22 cellular contexts compared by ENCODE assay signal in the genomic region with DNA sequence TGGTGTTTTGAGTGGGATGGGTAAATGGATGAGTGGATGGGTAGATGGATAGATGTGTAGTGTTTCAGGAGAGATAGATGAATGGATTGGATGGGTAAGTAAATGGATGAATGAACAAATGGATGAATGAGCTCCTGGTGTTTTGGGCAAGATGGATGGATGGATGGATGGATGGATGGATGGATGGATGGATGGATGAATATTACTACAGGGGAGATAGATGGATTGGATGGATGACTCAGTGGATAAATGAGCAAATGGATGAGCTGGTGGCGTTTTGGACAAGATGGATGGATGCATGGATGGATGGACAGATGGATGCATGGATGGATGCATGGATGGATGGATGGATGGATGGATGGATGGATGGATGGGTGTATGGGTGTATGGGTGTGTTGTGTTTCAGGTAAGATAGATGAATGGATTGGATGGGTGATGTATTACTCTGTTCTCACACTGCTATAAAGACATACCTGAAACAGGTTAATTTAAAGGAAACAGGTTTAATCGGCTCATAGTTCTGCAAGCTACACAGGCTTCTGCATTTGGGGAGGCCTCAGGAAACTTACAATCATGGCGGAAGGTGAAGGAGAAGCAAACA. TPM values are rescaled to one million over a fixed set of nuclear protein-coding genes. Genes with fewer than 3 reads are reported as not detected.
DNase-seq lines count a peak whose midpoint lies in the region; ATAC-seq, FAIRE-seq and TF ChIP-seq lines count a peak whose summit lies in the region.
"Had no signal": no experiment of that assay in that cellular context is flagged by ENCODE, and none has a peak within 500 bp of the region (broad histone marks: within the 10 kb centered on the region; RNA-seq: fewer than 3 reads in every experiment).

No MANE protein-coding gene starts in this region.

- H3K9me1 ChIP-seq in K562 (ENCODE audit: control insufficient read depth, insufficient read depth, low read length) = no peaks in the 10 kb centered on the region

- H2AK5ac ChIP-seq in H1 (ENCODE audit: low read depth, low read length) = no peak overlapping the region

- H3K23ac ChIP-seq in H1 (ENCODE audit: insufficient read length) = no peak overlapping the region

- BruUV-seq in K562 (replicated peaks; lab: Mats Ljungman, UMichigan) = no TSS peak

- POLR2A ChIA-PET in K562 (lab: Yijun Ruan, JAX) (no interaction called here), H1 (lab: Charles Lee; ENCODE audit: partially characterized antibody) (interaction anchor here (0.6 to 2.4 kb wide), 6 partner anchors 9 to 55 kb away, joined by 3 to 10 read pairs (median 4); no protein-coding TSS in a partner anchor)

- DNase-seq in GM12891 (ENCODE audit: insufficient read length, low spot score) = no peak
- no peak for DNase-seq in HTR-8/SVneo (ENCODE audit: insufficient read length, low spot score)
- DNase-seq in K562 (ENCODE audit: extremely low read depth in 1 of 4, low spot score in 3 of 4) = no peak
- DNase-seq in H1 (ENCODE audit: low read depth in 1 of 2, low spot score in 2 of 2) = no peak
- no peak for DNase-seq in NCI-H82 treated with DMSO at 0.1 percent for 48 hours (lab: John Stamatoyannopoulos, UW; ENCODE audit: unreplicated experiment)
- no peak for DNase-seq in G401 (ENCODE audit: low spot score)
- no peak for DNase-seq in stimulated activated CD4-positive, alpha-beta T cell treated with anti-CD3 and anti-CD28 coated beads, Interleukin-15, amount 100 ng/mL, for 24 hours
- DNase-seq: AML-193; Caco-2; Calu3; CD4-positive, alpha-beta T cell; CD8-positive, alpha-beta T cell; DMS79 treated with DMSO at 0.1 percent for 48 hours; GDM1 had no signal

- in situ Hi-C loops in K562 (cut with MboI) (no loop called here), G401 (cut with HindIII; ENCODE audit: low sequenced_read_pairs) (no loop called here)

- no peaks in the 10 kb centered on the region for H3K79me1 ChIP-seq in H1 (ENCODE audit: low read depth, low read length)

- peaks cover 6 to 23% of the 10 kb centered on the region in 2 experiments; a peak in 4 of 5 replicates for H3K4me1 ChIP-seq in K562 (replicated peaks in 1 of 2; ENCODE audit: control insufficient read depth in 2 of 2, insufficient read depth in 2 of 2, low read length in 2 of 2)
- H3K4me1 ChIP-seq in H1 (replicated peaks in 1 of 4; ENCODE audit: control insufficient read depth in 3 of 4, insufficient read depth in 4 of 4, low read length in 3 of 4) = no peaks in the 10 kb centered on the region; a peak in 1 of 7 replicates
- H3K4me1 ChIP-seq: A549; BLaER1 treated with 17β-estradiol and CSF1 and Interleukin-3, amounts not matched to agents 10 nM and 100 nM had no signal

- H2AFZ ChIP-seq in K562 (ENCODE audit: low read depth, low read length) (no peak overlapping the region), H1 (ENCODE audit: low read length) (no peak overlapping the region)

- H3K79me2 ChIP-seq in K562 (ENCODE audit: control insufficient read depth, insufficient read depth, low read length) = no peaks in the 10 kb centered on the region
- no peaks in the 10 kb centered on the region for H3K79me2 ChIP-seq in H1 (ENCODE audit: control insufficient read depth in 1 of 2, insufficient read depth in 2 of 2, low read length in 2 of 2)

- H3K56ac ChIP-seq in H1 (replicated peaks; ENCODE audit: insufficient read length, low read depth, low read length) = peak overlapping the region; percentile 90

- no peak overlapping the region for H4K5ac ChIP-seq in H1 (ENCODE audit: insufficient read length, low read depth, low read length)

- WGBS in K562 (ENCODE audit: insufficient coverage, low coverage, missing lambda C conversion rate) = 41% methylated on average over 3 of the region's 3 CpGs
- 92% methylated on average over 3 of the region's 3 CpGs; no CpG with 5 or more reads in 1 of the 2 experiments for WGBS in H1 (ENCODE audit: extremely low coverage in 1 of 2, insufficient coverage in 1 of 2, insufficient read length in 1 of 2, insufficient replicate concordance in 2 of 2, low coverage in 1 of 2, low lambda C conversion rate in 2 of 2, missing lambda C conversion rate in 1 of 2), 2 experiments

- H3K9me3 ChIP-seq in K562 (replicated peaks; ENCODE audit: control insufficient read depth, insufficient read depth, low read depth, low read length) = no peaks in the 10 kb centered on the region
- no peaks in the 10 kb centered on the region for H3K9me3 ChIP-seq in H1 (ENCODE audit: insufficient read depth in 2 of 2, low read depth in 1 of 2, low read length in 1 of 2)
- H3K9me3 ChIP-seq: A549; BLaER1 treated with 17β-estradiol and CSF1 and Interleukin-3, amounts not matched to agents 10 nM and 100 nM; Caco-2 had no signal

- no peak overlapping the region for H3K18ac ChIP-seq in H1 (ENCODE audit: extremely low read depth, low read length)

- no peaks in the 10 kb centered on the region for H4K20me1 ChIP-seq in K562 (replicated peaks; ENCODE audit: control insufficient read depth, insufficient read depth, low read length)
- peaks cover 2 to 16% of the 10 kb centered on the region in 2 experiments for H4K20me1 ChIP-seq in H1 (replicated peaks in 1 of 2; ENCODE audit: control insufficient read depth in 1 of 2, insufficient read depth in 2 of 2, low read length in 2 of 2)

- H3K14ac ChIP-seq in H1 (ENCODE audit: insufficient read length) = no peak overlapping the region

- H3K36me3 ChIP-seq in K562 (ENCODE audit: control insufficient read depth, insufficient read depth, low read length) = no peaks in the 10 kb centered on the region
- peaks cover 5 to 24% (median 14%) of the 10 kb centered on the region in 4 experiments; a peak in 5 of 8 replicates for H3K36me3 ChIP-seq in H1 (ENCODE audit: control insufficient read depth in 2 of 4, insufficient read depth in 4 of 4, low read length in 3 of 4)

- no peak overlapping the region for H2BK12ac ChIP-seq in H1 (ENCODE audit: low read depth, low read length)

- no peak for TF ChIP-seq CTCF in K562 (IDR thresholded peaks at IDR 0.05 in 2 of 3, conservative IDR thresholded peaks at IDR 0.05 in 1 of 3; ENCODE audit: insufficient read depth in 2 of 3, low read depth in 1 of 3, low read length in 3 of 3)
- TF ChIP-seq CTCF in H1 (IDR thresholded peaks at IDR 0.05; ENCODE audit: control extremely low read depth in 1 of 3, insufficient read depth in 1 of 3, low read depth in 1 of 3, low read length in 3 of 3) = no peak

- no peak overlapping the region for H3K9ac ChIP-seq in K562 (ENCODE audit: insufficient read depth in 1 of 2, low read depth in 2 of 2, low read length in 2 of 2)
- H3K9ac ChIP-seq in H1 (replicated peaks in 1 of 4; ENCODE audit: extremely low read depth in 1 of 4, low read depth in 3 of 4, low read length in 3 of 4) = no peak overlapping the region
- H3K9ac ChIP-seq: BLaER1 treated with 17β-estradiol and CSF1 and Interleukin-3, amounts not matched to agents 10 nM and 100 nM had no signal

- H3K27ac ChIP-seq in K562 (ENCODE audit: extremely low read depth, low read depth, low read length) = no peak overlapping the region
- H3K27ac ChIP-seq in H1 (ENCODE audit: low read depth, low read length) = no peak overlapping the region
- H3K27ac ChIP-seq: 22Rv1; A549; BLaER1 treated with 17β-estradiol and CSF1 and Interleukin-3, amounts not matched to agents 10 nM and 100 nM; C4-2B had no signal

- CTCF ChIA-PET in K562 (lab: Yijun Ruan, JAX; ENCODE audit: low intra/inter-chr PET ratio) = no interaction called here
- CTCF ChIA-PET in H1 (lab: Charles Lee; ENCODE audit: partially characterized antibody) = interaction anchor here (0.5 to 2.2 kb wide), 6 partner anchors 8 to 127 kb away, joined by 3 to 6 read pairs (median 4); no protein-coding TSS in a partner anchor

- no peak overlapping the region for H2BK20ac ChIP-seq in H1 (ENCODE audit: low read length)

- no peak for TF ChIP-seq EP300 in K562 (IDR thresholded peaks at IDR 0.05; ENCODE audit: low read length)
- TF ChIP-seq EP300 in H1 (IDR thresholded peaks at IDR 0.05; ENCODE audit: borderline replicate concordance in 1 of 2, low read depth in 2 of 2, low read length in 2 of 2) = no peak

- TF ChIP-seq POLR2A in GM12891 (IDR thresholded peaks at IDR 0.05; ENCODE audit: low read depth, low read length) (no peak), K562 (conservative IDR thresholded peaks at IDR 0.05) (no peak), H1 (IDR thresholded peaks at IDR 0.05; ENCODE audit: control extremely low read depth in 1 of 2, low read depth in 2 of 2, low read length in 2 of 2) (no peak)

- no peak for ATAC-seq in K562
- ATAC-seq in HG02840 (IDR thresholded peaks at IDR 0.05; ENCODE audit: low FRiP score, unreplicated experiment) = no peak
- ATAC-seq: A549; CD8-positive, alpha-beta T cell; GM12878 had no signal

- no peak overlapping the region for H4K91ac ChIP-seq in H1 (replicated peaks; ENCODE audit: insufficient read length, low read length)

- intact Hi-C loops in K562 (cut with micrococcal nuclease) = no loop called here

- peaks cover 4% of the 10 kb centered on the region; the same call in 1 of the 2 replicates for H3K23me2 ChIP-seq in H1 (ENCODE audit: low read depth, low read length)

- no peak overlapping the region for H2BK15ac ChIP-seq in H1 (ENCODE audit: low read length)

- no peak overlapping the region for H2BK120ac ChIP-seq in H1 (replicated peaks; ENCODE audit: low read depth, low read length)

- H3K4me2 ChIP-seq in K562 (ENCODE audit: insufficient read depth, low read length) = no peak overlapping the region
- H3K4me2 ChIP-seq in H1 (ENCODE audit: insufficient read depth in 1 of 2, low read depth in 2 of 2, low read length in 2 of 2) = no peak overlapping the region
- H3K4me2 ChIP-seq: A549; BLaER1 treated with 17β-estradiol and CSF1 and Interleukin-3, amounts not matched to agents 10 nM and 100 nM had no signal

- H4K8ac ChIP-seq in H1 (ENCODE audit: extremely low read depth, insufficient read depth, low read length) = no peak overlapping the region

- TF ChIP-seq RAD21 in K562 (CRISPR knock-in tag; conservative IDR thresholded peaks at IDR 0.05 in 1 of 2, IDR thresholded peaks at IDR 0.05 in 1 of 2) = no peak
- no peak for TF ChIP-seq RAD21 in H1 (IDR thresholded peaks at IDR 0.05 in 1 of 2, conservative IDR thresholded peaks at IDR 0.05 in 1 of 2; ENCODE audit: low read depth in 2 of 2, low read length in 2 of 2)

- no peak overlapping the region for H2BK5ac ChIP-seq in H1 (ENCODE audit: low read depth, low read length)

- H3K4ac ChIP-seq in H1 (replicated peaks; ENCODE audit: insufficient read length, low read depth, low read length) = no peak overlapping the region

- H3K4me3 ChIP-seq in K562 (no peak overlapping the region), H1 (ENCODE audit: extremely low read depth in 1 of 4, insufficient read depth in 2 of 4, low read depth in 3 of 4, low read length in 4 of 4) (no peak overlapping the region)
- H3K4me3 ChIP-seq: A549; BLaER1 treated with 17β-estradiol and CSF1 and Interleukin-3, amounts not matched to agents 10 nM and 100 nM; GM12878 had no signal

- peak; percentile 45 for FAIRE-seq in GM12891 (lab: Jason Lieb, UNC)
- peak; percentile 78 for FAIRE-seq in HTR-8/SVneo (lab: Jason Lieb, UNC)
- FAIRE-seq in K562 (lab: Jason Lieb, UNC) = no peak
- FAIRE-seq in H1 (lab: Jason Lieb, UNC) = no peak
- FAIRE-seq: A549, D721Med, GM12878, GM19239 had no signal

- H3K27me3 ChIP-seq in K562 (ENCODE audit: control insufficient read depth in 2 of 2, insufficient read depth in 2 of 2, low read length in 2 of 2) (no peaks in the 10 kb centered on the region), H1 (replicated peaks in 1 of 4; ENCODE audit: control insufficient read depth in 3 of 4, extremely low read depth in 1 of 4, insufficient read depth in 3 of 4, low read length in 3 of 4) (no peaks in the 10 kb centered on the region)
- H3K27me3 ChIP-seq: BLaER1 treated with 17β-estradiol and CSF1 and Interleukin-3, amounts not matched to agents 10 nM and 100 nM had no signal

RNA-seq across cellular contexts. Expression of gene ZSWIM4, which starts 12.3 kb away (rescaled TPM):
- 4.1 TPM for polyA plus RNA-seq in GM12891 (2012; ENCODE audit: low read depth, missing spikeins)
- total RNA-seq in K562 (2011; cell fraction: chromatin; rRNA removed; ENCODE audit: low replicate concordance) = 1.5 and 4.2 TPM in 2 replicates
- 3.5 and 3.7 TPM in 2 replicates for total RNA-seq in K562 (2011; cell fraction: nucleolus; rRNA removed)
- 1.9 and 2.8 TPM in 2 replicates for total RNA-seq in K562 (2011; cell fraction: nucleoplasm; rRNA removed)
- 1.0 and 1.3 TPM in 2 replicates for total RNA-seq in K562 (2014; rRNA removed)
- total RNA-seq in K562 (2014; rRNA removed; fragmentation: Illumina TruSeq; extraction: Trizol) = 0.22 and 0.25 TPM in 2 replicates
- 0.25 and 0.57 TPM in 2 replicates for total RNA-seq in K562 (2015; rRNA removed; fragmentation: Illumina TruSeq; extraction: Trizol)
- total RNA-seq in K562 (2021) = 3.5 and 3.7 TPM in 2 replicates
- 0.67 and 1.0 TPM in 2 replicates for polyA plus RNA-seq in K562 (2011; rRNA removed)
- 0.81 and 2.0 TPM in 2 replicates for polyA plus RNA-seq in K562 (2011; cell fraction: cytosol; rRNA removed)
- 1.5 and 4.5 TPM in 2 replicates for polyA plus RNA-seq in K562 (2011; cell fraction: nucleus; rRNA removed)
- polyA plus RNA-seq in K562 (2012) = 1.3 and 3.5 TPM in 2 replicates
- 0.79 and 1.7 TPM in 2 replicates for polyA plus RNA-seq in K562 (2014; fragmentation: Illumina TruSeq; extraction: Trizol)
- polyA plus RNA-seq in K562 (2014; fragmentation: Nextera tagmentation; extraction: Ambion mirVana) = not detected
- 1.1 and 2.1 TPM in 2 replicates for polyA plus RNA-seq in K562 (2014; rRNA removed)
- polyA minus RNA-seq in K562 (2011; rRNA and poly(A)+ RNA removed) = 0.54 and 0.98 TPM in 2 replicates
- 3.0 and 5.0 TPM in 2 replicates for polyA minus RNA-seq in K562 (2011; cell fraction: cytosol; rRNA and poly(A)+ RNA removed)
- polyA minus RNA-seq in K562 (2011; cell fraction: nucleus; rRNA and poly(A)+ RNA removed) = 1.5 and 1.7 TPM in 2 replicates
- 31.1 and 32.7 TPM in 2 replicates for total RNA-seq in H1 (2021; fragmentation: NEBNext Ultra II Directional; extraction: Animal tissue kit (Norgen Biotek cat#: 25700))
- polyA plus RNA-seq in H1 (2011; rRNA removed) = 12.2 and 23.2 TPM in 2 replicates
- polyA plus RNA-seq in H1 (2011; cell fraction: cytosol; rRNA removed) = 10.9 TPM
- 21.2 TPM for polyA plus RNA-seq in H1 (2011; cell fraction: nucleus; rRNA removed)
- polyA plus RNA-seq in H1 (2012, experiment 1 of 2) = 13.1 to 23.1 TPM (median 21.0 TPM) in 4 replicates
- 20.0 TPM for polyA plus RNA-seq in H1 (2012, experiment 2 of 2)
- polyA plus RNA-seq in H1 (2013, experiment 1 of 2) = 17.0 TPM
- 17.3 TPM for polyA plus RNA-seq in H1 (2013, experiment 2 of 2)
- polyA minus RNA-seq in H1 (2011; rRNA and poly(A)+ RNA removed) = 8.9 and 10.8 TPM in 2 replicates
- 23.9 TPM for polyA minus RNA-seq in H1 (2011; cell fraction: cytosol; rRNA and poly(A)+ RNA removed)
- polyA minus RNA-seq in H1 (2011; cell fraction: nucleus; rRNA and poly(A)+ RNA removed) = 13.5 TPM
- 5.2 and 8.1 TPM in 2 replicates for total RNA-seq in G401 (2014; rRNA removed; shearing (Covaris generic))

RNA-seq across cellular contexts. Expression of gene C19orf53, which starts 33.3 kb away (rescaled TPM):
- 228 TPM for polyA plus RNA-seq in GM12891 (2012; ENCODE audit: low read depth, missing spikeins)
- total RNA-seq in K562 (2011; cell fraction: chromatin; rRNA removed; ENCODE audit: low replicate concordance) = 16.1 and 36.9 TPM in 2 replicates
- 41.2 and 47.9 TPM in 2 replicates for total RNA-seq in K562 (2011; cell fraction: nucleolus; rRNA removed)
- total RNA-seq in K562 (2011; cell fraction: nucleoplasm; rRNA removed) = 32.6 and 42.2 TPM in 2 replicates
- total RNA-seq in K562 (2014; rRNA removed) (164 and 284 TPM in 2 replicates), K562 (2014; rRNA removed; fragmentation: Illumina TruSeq; extraction: Trizol) (63.0 and 98.5 TPM in 2 replicates), K562 (2015; rRNA removed; fragmentation: Illumina TruSeq; extraction: Trizol) (115 and 130 TPM in 2 replicates), K562 (2021) (95.9 and 109 TPM in 2 replicates)
- polyA plus RNA-seq in K562 (2011; rRNA removed) (151 and 169 TPM in 2 replicates), K562 (2014; fragmentation: Illumina TruSeq; extraction: Trizol) (205 and 214 TPM in 2 replicates), K562 (2014; fragmentation: Nextera tagmentation; extraction: Ambion mirVana) (100 to 1,000 TPM; 416 to 441 TPM), K562 (2014; rRNA removed) (197 and 206 TPM in 2 replicates), H1 (2011; rRNA removed) (169 and 193 TPM in 2 replicates)
- polyA plus RNA-seq in K562 (2011; cell fraction: cytosol; rRNA removed) = 153 and 227 TPM in 2 replicates
- 87.2 and 100 TPM in 2 replicates for polyA plus RNA-seq in K562 (2011; cell fraction: nucleus; rRNA removed)
- 146 and 190 TPM in 2 replicates for polyA plus RNA-seq in K562 (2012)
- polyA minus RNA-seq in K562 (2011; rRNA and poly(A)+ RNA removed) = 24.1 and 41.5 TPM in 2 replicates
- polyA minus RNA-seq in K562 (2011; cell fraction: cytosol; rRNA and poly(A)+ RNA removed) = 58.9 and 66.1 TPM in 2 replicates
- polyA minus RNA-seq in K562 (2011; cell fraction: nucleus; rRNA and poly(A)+ RNA removed) = 14.9 and 21.1 TPM in 2 replicates
- total RNA-seq in H1 (2021; fragmentation: NEBNext Ultra II Directional; extraction: Animal tissue kit (Norgen Biotek cat#: 25700)) = 104 and 116 TPM in 2 replicates
- polyA plus RNA-seq in H1 (2011; cell fraction: cytosol; rRNA removed) = 245 TPM
- polyA plus RNA-seq in H1 (2011; cell fraction: nucleus; rRNA removed) = 182 TPM
- 163 to 238 TPM (median 229 TPM) in 4 replicates for polyA plus RNA-seq in H1 (2012, experiment 1 of 2)
- polyA plus RNA-seq in H1 (2012, experiment 2 of 2) = 247 TPM
- polyA plus RNA-seq in H1 (2013, experiment 1 of 2) = 287 TPM
- polyA plus RNA-seq in H1 (2013, experiment 2 of 2) = 294 TPM
- 41.1 and 45.8 TPM in 2 replicates for polyA minus RNA-seq in H1 (2011; rRNA and poly(A)+ RNA removed)
- 65.8 TPM for polyA minus RNA-seq in H1 (2011; cell fraction: cytosol; rRNA and poly(A)+ RNA removed)
- 48.6 TPM for polyA minus RNA-seq in H1 (2011; cell fraction: nucleus; rRNA and poly(A)+ RNA removed)
- 132 and 158 TPM in 2 replicates for total RNA-seq in G401 (2014; rRNA removed; shearing (Covaris generic))

RNA-seq across cellular contexts. Expression of gene MRI1, which starts 43.2 kb away (rescaled TPM):
- 21.0 TPM for polyA plus RNA-seq in GM12891 (2012; ENCODE audit: low read depth, missing spikeins)
- 17.4 and 51.8 TPM in 2 replicates for total RNA-seq in K562 (2011; cell fraction: chromatin; rRNA removed; ENCODE audit: low replicate concordance)
- total RNA-seq in K562 (2011; cell fraction: nucleolus; rRNA removed) = 53.4 and 56.5 TPM in 2 replicates
- 27.6 and 32.3 TPM in 2 replicates for total RNA-seq in K562 (2011; cell fraction: nucleoplasm; rRNA removed)
- total RNA-seq in K562 (2014; rRNA removed) = 57.4 and 68.7 TPM in 2 replicates
- total RNA-seq in K562 (2014; rRNA removed; fragmentation: Illumina TruSeq; extraction: Trizol) = 13.3 and 15.8 TPM in 2 replicates
- 30.9 and 31.6 TPM in 2 replicates for total RNA-seq in K562 (2015; rRNA removed; fragmentation: Illumina TruSeq; extraction: Trizol)
- 45.8 and 47.3 TPM in 2 replicates for total RNA-seq in K562 (2021)
- polyA plus RNA-seq in K562 (2011; rRNA removed) = 19.3 and 27.7 TPM in 2 replicates
- 29.0 and 63.4 TPM in 2 replicates for polyA plus RNA-seq in K562 (2011; cell fraction: cytosol; rRNA removed)
- polyA plus RNA-seq in K562 (2011; cell fraction: nucleus; rRNA removed) = 98.1 and 179 TPM in 2 replicates
- 24.2 and 27.5 TPM in 2 replicates for polyA plus RNA-seq in K562 (2012)
- polyA plus RNA-seq in K562 (2014; fragmentation: Illumina TruSeq; extraction: Trizol) = 28.2 and 30.0 TPM in 2 replicates
- 1 to 10 TPM; 5.5 to 6.5 TPM for polyA plus RNA-seq in K562 (2014; fragmentation: Nextera tagmentation; extraction: Ambion mirVana)
- polyA plus RNA-seq in K562 (2014; rRNA removed) = 34.7 and 43.0 TPM in 2 replicates
- 10.9 and 14.8 TPM in 2 replicates for polyA minus RNA-seq in K562 (2011; rRNA and poly(A)+ RNA removed)
- 27.6 and 28.3 TPM in 2 replicates for polyA minus RNA-seq in K562 (2011; cell fraction: cytosol; rRNA and poly(A)+ RNA removed)
- polyA minus RNA-seq in K562 (2011; cell fraction: nucleus; rRNA and poly(A)+ RNA removed) = 23.2 and 23.7 TPM in 2 replicates
- total RNA-seq in H1 (2021; fragmentation: NEBNext Ultra II Directional; extraction: Animal tissue kit (Norgen Biotek cat#: 25700)) = 21.7 and 24.5 TPM in 2 replicates
- polyA plus RNA-seq in H1 (2011; rRNA removed) = 29.5 and 44.6 TPM in 2 replicates
- 35.0 TPM for polyA plus RNA-seq in H1 (2011; cell fraction: cytosol; rRNA removed)
- 91.3 TPM for polyA plus RNA-seq in H1 (2011; cell fraction: nucleus; rRNA removed)
- polyA plus RNA-seq in H1 (2012, experiment 1 of 2) = 14.6 to 20.0 TPM (median 18.0 TPM) in 4 replicates
- polyA plus RNA-seq in H1 (2012, experiment 2 of 2) = 21.8 TPM
- polyA plus RNA-seq in H1 (2013, experiment 1 of 2) = 21.4 TPM
- polyA plus RNA-seq in H1 (2013, experiment 2 of 2) = 20.1 TPM
- polyA minus RNA-seq in H1 (2011; rRNA and poly(A)+ RNA removed) = 14.9 and 18.8 TPM in 2 replicates
- 22.0 TPM for polyA minus RNA-seq in H1 (2011; cell fraction: cytosol; rRNA and poly(A)+ RNA removed)
- polyA minus RNA-seq in H1 (2011; cell fraction: nucleus; rRNA and poly(A)+ RNA removed) = 18.2 TPM
- total RNA-seq in G401 (2014; rRNA removed; shearing (Covaris generic)) = 9.0 and 15.3 TPM in 2 replicates
